ENCODE assay signal across 1 cellular context in the genomic region with DNA sequence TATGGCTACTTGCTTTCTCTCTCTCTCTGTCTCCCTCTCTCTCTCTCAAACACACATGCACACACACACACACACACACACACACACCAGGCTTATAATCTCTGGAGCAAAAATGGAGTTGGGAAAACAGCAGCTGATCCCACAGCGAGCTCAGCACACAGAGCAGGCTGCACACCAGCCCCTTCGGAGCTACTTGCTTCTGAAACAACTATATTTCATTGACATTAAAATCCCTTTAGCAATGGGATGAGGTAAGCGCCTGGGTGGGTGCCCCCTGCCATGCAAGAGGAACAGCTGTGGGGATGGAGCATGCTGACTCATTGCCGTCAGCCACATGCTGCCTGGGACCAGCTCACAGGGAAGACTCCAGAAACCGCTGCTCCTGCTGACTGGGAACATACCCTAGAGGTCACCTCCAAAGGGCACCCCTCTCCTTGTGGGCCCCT.
A peak's percentile ranks its signal among the peaks of the same experiment; 100 is the strongest.
TF ChIP-seq lines count a peak whose summit lies in the region.

No MANE protein-coding gene starts in this region.

TF ChIP-seq in SK-N-SH, 30 proteins besides CTCF, POLR2A, EP300 and RAD21 (continued from another document):
- TF ChIP-seq, protein P1, sequence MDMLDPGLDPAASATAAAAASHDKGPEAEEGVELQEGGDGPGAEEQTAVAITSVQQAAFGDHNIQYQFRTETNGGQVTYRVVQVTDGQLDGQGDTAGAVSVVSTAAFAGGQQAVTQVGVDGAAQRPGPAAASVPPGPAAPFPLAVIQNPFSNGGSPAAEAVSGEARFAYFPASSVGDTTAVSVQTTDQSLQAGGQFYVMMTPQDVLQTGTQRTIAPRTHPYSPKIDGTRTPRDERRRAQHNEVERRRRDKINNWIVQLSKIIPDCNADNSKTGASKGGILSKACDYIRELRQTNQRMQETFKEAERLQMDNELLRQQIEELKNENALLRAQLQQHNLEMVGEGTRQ (IDR thresholded peaks at IDR 0.05; ENCODE audit: borderline replicate concordance, low read depth, low read length): no peak
- TF ChIP-seq NRF1 (IDR thresholded peaks at IDR 0.05; ENCODE audit: low read depth, low read length) (no peak), YY1 (IDR thresholded peaks at IDR 0.05; ENCODE audit: low read depth) (no peak), ELF1 (IDR thresholded peaks at IDR 0.05) (no peak), RCOR1 (IDR thresholded peaks at IDR 0.05; ENCODE audit: low read length) (no peak), TAF1 (IDR thresholded peaks at IDR 0.05; ENCODE audit: borderline replicate concordance, low read depth, low read length) (no peak), FOSL2 (IDR thresholded peaks at IDR 0.05; ENCODE audit: borderline replicate concordance, low read depth) (peak; percentile 74), NFIC (IDR thresholded peaks at IDR 0.05; ENCODE audit: borderline replicate concordance) (no peak), MEF2A (IDR thresholded peaks at IDR 0.05; ENCODE audit: borderline replicate concordance, low read depth) (no peak), SMC3 (IDR thresholded peaks at IDR 0.05; ENCODE audit: low read depth, low read length) (no peak), EZH2phosphoT487 (IDR thresholded peaks at IDR 0.05; ENCODE audit: borderline replicate concordance, low read depth) (no peak), GABPA (IDR thresholded peaks at IDR 0.05; ENCODE audit: low read depth) (no peak), CHD2 (IDR thresholded peaks at IDR 0.05; ENCODE audit: low read length, partially characterized antibody) (no peak)
- TF ChIP-seq, protein P2, sequence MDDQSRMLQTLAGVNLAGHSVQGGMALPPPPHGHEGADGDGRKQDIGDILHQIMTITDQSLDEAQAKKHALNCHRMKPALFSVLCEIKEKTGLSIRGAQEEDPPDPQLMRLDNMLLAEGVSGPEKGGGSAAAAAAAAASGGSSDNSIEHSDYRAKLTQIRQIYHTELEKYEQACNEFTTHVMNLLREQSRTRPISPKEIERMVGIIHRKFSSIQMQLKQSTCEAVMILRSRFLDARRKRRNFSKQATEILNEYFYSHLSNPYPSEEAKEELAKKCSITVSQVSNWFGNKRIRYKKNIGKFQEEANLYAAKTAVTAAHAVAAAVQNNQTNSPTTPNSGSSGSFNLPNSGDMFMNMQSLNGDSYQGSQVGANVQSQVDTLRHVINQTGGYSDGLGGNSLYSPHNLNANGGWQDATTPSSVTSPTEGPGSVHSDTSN (IDR thresholded peaks at IDR 0.05): peak; percentile 61
- TF ChIP-seq, protein P3, sequence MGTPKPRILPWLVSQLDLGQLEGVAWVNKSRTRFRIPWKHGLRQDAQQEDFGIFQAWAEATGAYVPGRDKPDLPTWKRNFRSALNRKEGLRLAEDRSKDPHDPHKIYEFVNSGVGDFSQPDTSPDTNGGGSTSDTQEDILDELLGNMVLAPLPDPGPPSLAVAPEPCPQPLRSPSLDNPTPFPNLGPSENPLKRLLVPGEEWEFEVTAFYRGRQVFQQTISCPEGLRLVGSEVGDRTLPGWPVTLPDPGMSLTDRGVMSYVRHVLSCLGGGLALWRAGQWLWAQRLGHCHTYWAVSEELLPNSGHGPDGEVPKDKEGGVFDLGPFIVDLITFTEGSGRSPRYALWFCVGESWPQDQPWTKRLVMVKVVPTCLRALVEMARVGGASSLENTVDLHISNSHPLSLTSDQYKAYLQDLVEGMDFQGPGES (IDR thresholded peaks at IDR 0.05; ENCODE audit: low read depth, low read length): no peak
- TF ChIP-seq, protein P4, sequence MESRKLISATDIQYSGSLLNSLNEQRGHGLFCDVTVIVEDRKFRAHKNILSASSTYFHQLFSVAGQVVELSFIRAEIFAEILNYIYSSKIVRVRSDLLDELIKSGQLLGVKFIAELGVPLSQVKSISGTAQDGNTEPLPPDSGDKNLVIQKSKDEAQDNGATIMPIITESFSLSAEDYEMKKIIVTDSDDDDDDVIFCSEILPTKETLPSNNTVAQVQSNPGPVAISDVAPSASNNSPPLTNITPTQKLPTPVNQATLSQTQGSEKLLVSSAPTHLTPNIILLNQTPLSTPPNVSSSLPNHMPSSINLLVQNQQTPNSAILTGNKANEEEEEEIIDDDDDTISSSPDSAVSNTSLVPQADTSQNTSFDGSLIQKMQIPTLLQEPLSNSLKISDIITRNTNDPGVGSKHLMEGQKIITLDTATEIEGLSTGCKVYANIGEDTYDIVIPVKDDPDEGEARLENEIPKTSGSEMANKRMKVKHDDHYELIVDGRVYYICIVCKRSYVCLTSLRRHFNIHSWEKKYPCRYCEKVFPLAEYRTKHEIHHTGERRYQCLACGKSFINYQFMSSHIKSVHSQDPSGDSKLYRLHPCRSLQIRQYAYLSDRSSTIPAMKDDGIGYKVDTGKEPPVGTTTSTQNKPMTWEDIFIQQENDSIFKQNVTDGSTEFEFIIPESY (IDR thresholded peaks at IDR 0.05; ENCODE audit: borderline replicate concordance, low read depth): no peak
- TF ChIP-seq, protein P5, sequence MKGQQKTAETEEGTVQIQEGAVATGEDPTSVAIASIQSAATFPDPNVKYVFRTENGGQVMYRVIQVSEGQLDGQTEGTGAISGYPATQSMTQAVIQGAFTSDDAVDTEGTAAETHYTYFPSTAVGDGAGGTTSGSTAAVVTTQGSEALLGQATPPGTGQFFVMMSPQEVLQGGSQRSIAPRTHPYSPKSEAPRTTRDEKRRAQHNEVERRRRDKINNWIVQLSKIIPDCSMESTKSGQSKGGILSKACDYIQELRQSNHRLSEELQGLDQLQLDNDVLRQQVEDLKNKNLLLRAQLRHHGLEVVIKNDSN (IDR thresholded peaks at IDR 0.05; ENCODE audit: borderline replicate concordance, low read depth): no peak
